Comparison of ENCODE assay signal across 29 cellular contexts in the genomic region with DNA sequence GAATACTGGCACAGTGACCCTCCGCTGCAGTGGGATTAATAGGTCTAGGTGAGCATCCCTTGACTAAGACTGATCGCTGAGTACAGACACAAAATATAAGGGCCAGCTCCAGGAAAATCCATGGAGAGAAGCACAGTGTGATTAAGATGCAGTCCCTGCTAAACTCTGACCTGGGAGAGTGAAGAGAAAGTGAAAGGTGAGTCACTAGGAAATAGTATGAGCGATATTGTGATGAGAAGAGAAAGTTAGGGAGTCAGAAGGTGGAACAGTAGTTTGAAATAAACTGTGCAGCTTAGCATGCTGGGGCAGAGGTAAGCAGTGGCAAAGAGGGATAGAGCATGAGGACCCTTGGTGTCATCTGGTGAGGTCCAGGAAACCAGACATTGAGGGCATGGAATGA.
"Had no signal": no experiment of that assay in that cellular context is flagged by ENCODE, and none has a peak within 500 bp of the region (broad histone marks: within the 10 kb centered on the region; RNA-seq: fewer than 3 reads in every experiment).

No MANE protein-coding gene starts in this region.

- H3K4me3 ChIP-seq: cardiac muscle cell, colonic mucosa, gastroesophageal sphincter, right atrium auricular region, testis, transverse colon had no signal

- H3K9me3 Mint-ChIP-seq: activated CD4-positive, alpha-beta T cell treated with anti-CD3 and anti-CD28 coated beads, Interleukin-2, amount 10 ng/mL, durations not matched to agents 7 days and 5 days; activated naive CD4-positive, alpha-beta T cell treated with anti-CD3 and anti-CD28 coated beads, Interleukin-2, amount 10 ng/mL, durations not matched to agents 7 days and 5 days; activated T-helper 1 cell treated with anti-CD3 and anti-CD28 coated beads, Interleukin-12 subunit alpha, Interleukin-12 subunit beta, Interleukin-2, Interleukin-4 antibody, amounts not matched to agents 30 ng/mL and 10 ng/mL and 1 ng/mL, durations not matched to agents 14 hours and 24 hours and 36 hours; memory B cell; neural crest cell had no signal

- H3K9me3 ChIP-seq: colonic mucosa, gastroesophageal sphincter, right atrium auricular region, testis, transverse colon had no signal

- H3K4me1 ChIP-seq: colonic mucosa, gastroesophageal sphincter, parathyroid adenoma, right atrium auricular region, testis, transverse colon had no signal

- H3K36me3 Mint-ChIP-seq: activated naive CD4-positive, alpha-beta T cell treated with anti-CD3 and anti-CD28 coated beads, Interleukin-2, amount 10 ng/mL, durations not matched to agents 7 days and 5 days; memory B cell; naive thymus-derived CD4-positive, alpha-beta T cell had no signal

- H3K27ac Mint-ChIP-seq: activated CD4-positive, alpha-beta T cell treated with anti-CD3 and anti-CD28 coated beads, Interleukin-2, amount 10 ng/mL, durations not matched to agents 7 days and 5 days; activated naive CD4-positive, alpha-beta T cell treated with anti-CD3 and anti-CD28 coated beads, Interleukin-2, amount 10 ng/mL, durations not matched to agents 7 days and 5 days; activated T-helper 1 cell treated with anti-CD3 and anti-CD28 coated beads, Interleukin-12 subunit alpha, Interleukin-12 subunit beta, Interleukin-2, Interleukin-4 antibody, amounts not matched to agents 30 ng/mL and 10 ng/mL and 1 ng/mL, durations not matched to agents 14 hours and 24 hours and 36 hours; memory B cell; naive thymus-derived CD4-positive, alpha-beta T cell; T-helper 17 cell had no signal

- H3K27ac ChIP-seq: cardiac muscle cell, colonic mucosa, gastroesophageal sphincter, parathyroid adenoma, right atrium auricular region, testis, transverse colon, WERI-Rb-1 had no signal

- H3K79me2 ChIP-seq: parathyroid adenoma had no signal

- H3K4me3 Mint-ChIP-seq: activated CD4-positive, alpha-beta T cell treated with anti-CD3 and anti-CD28 coated beads, Interleukin-2, amount 10 ng/mL, durations not matched to agents 7 days and 5 days; activated naive CD4-positive, alpha-beta T cell treated with anti-CD3 and anti-CD28 coated beads, Interleukin-2, amount 10 ng/mL, durations not matched to agents 7 days and 5 days; activated T-helper 1 cell treated with anti-CD3 and anti-CD28 coated beads, Interleukin-12 subunit alpha, Interleukin-12 subunit beta, Interleukin-2, Interleukin-4 antibody, amounts not matched to agents 30 ng/mL and 10 ng/mL and 1 ng/mL, durations not matched to agents 14 hours and 24 hours and 36 hours; memory B cell; naive thymus-derived CD4-positive, alpha-beta T cell; neural crest cell; T-helper 17 cell had no signal

- H3K4me1 Mint-ChIP-seq: memory B cell, neural crest cell, T-helper 17 cell had no signal

- H2AFZ ChIP-seq: parathyroid adenoma had no signal

- H3K36me3 ChIP-seq: cardiac muscle cell, colonic mucosa, gastroesophageal sphincter, right atrium auricular region, transverse colon, WERI-Rb-1 had no signal

- H3K27me3 ChIP-seq: cardiac muscle cell, colonic mucosa, gastroesophageal sphincter, right atrium auricular region, testis, transverse colon had no signal

- ATAC-seq: activated CD4-positive, CD25-positive, alpha-beta regulatory T cell treated with anti-CD3 and anti-CD28 coated beads, Interleukin-2, amount 50 U/mL, for 24 hours; gastroesophageal sphincter; naive thymus-derived CD4-positive, alpha-beta T cell; T-helper 17 cell had no signal

- DNase-seq: activated CD4-positive, alpha-beta T cell treated with anti-CD3 and anti-CD28 coated beads, Interleukin-2, amount 10 ng/mL, durations not matched to agents 7 days and 5 days; activated gamma-delta T cell; activated naive CD4-positive, alpha-beta T cell treated with anti-CD3 and anti-CD28 coated beads, Interleukin-2, amount 10 ng/mL, durations not matched to agents 7 days and 5 days; activated T-cell treated with anti-CD3 and anti-CD28 coated beads for 4 hours; anterior cingulate cortex; cerebellar nuclear complex; colonic mucosa; effector CD8-positive, alpha-beta T cell; hippocampal formation; kidney; midbrain; naive thymus-derived CD4-positive, alpha-beta T cell; nucleus accumbens; stimulated activated CD4-positive, alpha-beta T cell treated with anti-CD3 and anti-CD28 coated beads, Interleukin-15, amount 100 ng/mL, for 24 hours; stimulated activated CD4-positive, alpha-beta T cell treated with anti-CD3 and anti-CD28 coated beads, Interleukin-2, amount 100 ng/mL, for 24 hours; stimulated activated naive CD4-positive, alpha-beta T cell; T-helper 17 cell; T1000; testis; transverse colon; WERI-Rb-1 had no signal
